In the genomic region with DNA sequence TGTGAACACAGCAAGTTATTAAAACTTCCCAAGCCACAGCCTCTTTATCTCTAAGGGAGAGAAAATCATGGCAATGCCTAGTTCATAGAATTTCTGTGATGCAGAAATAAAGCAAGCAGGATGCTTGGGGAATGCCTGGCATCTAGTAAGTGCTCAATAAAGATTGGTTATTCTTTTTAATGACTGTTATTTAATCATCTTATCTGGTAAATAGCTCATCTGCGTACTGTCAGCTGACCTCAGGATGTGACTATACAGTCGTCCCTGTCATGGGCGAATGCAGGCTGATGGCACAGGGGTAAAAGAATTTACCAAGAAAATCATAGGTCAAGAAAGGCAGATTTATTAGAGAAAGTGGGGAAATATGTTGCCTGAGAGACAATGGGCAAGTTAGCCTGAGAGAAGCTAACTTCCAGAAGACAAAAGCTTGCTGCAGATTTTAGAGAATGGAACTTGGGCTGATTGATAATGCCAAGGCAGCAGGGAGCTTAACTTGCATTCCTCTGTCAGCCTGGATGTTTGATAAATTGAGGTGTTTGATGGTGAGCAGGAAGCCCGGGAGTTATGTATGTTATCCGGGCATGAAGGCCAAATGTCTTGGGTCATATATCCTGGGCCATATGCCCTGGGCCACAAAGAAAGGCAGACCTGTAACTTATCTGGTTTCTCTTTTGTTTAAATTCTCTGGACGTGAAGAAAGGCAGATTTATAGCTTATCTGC, we compare ENCODE assay signal across 17 cellular contexts.
DNase-seq lines count a peak whose midpoint lies in the region; ATAC-seq and TF ChIP-seq lines count a peak whose summit lies in the region.
"Had no signal": no experiment of that assay in that cellular context is flagged by ENCODE, and none has a peak within 500 bp of the region (broad histone marks: within the 10 kb centered on the region; RNA-seq: fewer than 3 reads in every experiment).

No MANE protein-coding gene starts in this region.

- H3K9ac ChIP-seq in endodermal cell (ENCODE audit: extremely low read depth, low read length, poor library complexity, severe bottlenecking) = no peak overlapping the region
- no peak overlapping the region for H3K9ac ChIP-seq in neural cell (ENCODE audit: low read length)

- H3K27me3 ChIP-seq in AG04450 (ENCODE audit: control insufficient read depth, insufficient read depth, low read length) = no peaks in the 10 kb centered on the region
- no peaks in the 10 kb centered on the region for H3K27me3 ChIP-seq in endodermal cell (ENCODE audit: control insufficient read depth, insufficient read depth, low read length, poor library complexity, severe bottlenecking)
- no peaks in the 10 kb centered on the region for H3K27me3 ChIP-seq in neural cell (ENCODE audit: insufficient read depth, low read depth, low read length)

- 70 to 80% methylated on average over 6 of the region's 6 CpGs for WGBS in endodermal cell (ENCODE audit: insufficient coverage in 1 of 2, insufficient read length in 1 of 2), 2 experiments

- H3K27ac ChIP-seq in AG04450 (ENCODE audit: low read depth, low read length) = peak overlapping the region; percentile 31
- H3K27ac ChIP-seq in endodermal cell (ENCODE audit: low read depth, low read length) = peak overlapping the region; percentile 33
- H3K27ac ChIP-seq in neural cell (ENCODE audit: low read length) = peak overlapping the region; percentile 83
- H3K27ac ChIP-seq: left ventricle myocardium inferior had no signal

- H3K36me3 ChIP-seq in endodermal cell (ENCODE audit: control insufficient read depth, insufficient read depth, low read length) (no peaks in the 10 kb centered on the region), neural cell (ENCODE audit: insufficient read depth, low read length) (no peaks in the 10 kb centered on the region)
- H3K36me3 ChIP-seq: left ventricle myocardium inferior had no signal

- H3K27me3 Mint-ChIP-seq in endodermal cell (ENCODE audit: insufficient read depth) = no peaks in the 10 kb centered on the region
- peaks cover 6% of the 10 kb centered on the region for H3K27me3 Mint-ChIP-seq in activated naive CD8-positive, alpha-beta T cell treated with anti-CD3 and anti-CD28 coated beads, Interleukin-2, amount 50 U/mL, for 24 hours
- H3K27me3 Mint-ChIP-seq: activated naive CD4-positive, alpha-beta T cell treated with anti-CD3 and anti-CD28 coated beads, Interleukin-2, amount 50 U/mL, for 24 hours had no signal

- H3K9me2 ChIP-seq in neural cell (ENCODE audit: insufficient read depth, low read length) = no peaks in the 10 kb centered on the region

- no peaks in the 10 kb centered on the region for H3F3A ChIP-seq in neural cell (ENCODE audit: insufficient read depth, low read length, poor library complexity, severe bottlenecking)

- no peak for TF ChIP-seq RAD21 in neural cell (conservative IDR thresholded peaks at IDR 0.05)

- no peak overlapping the region for H3K27ac Mint-ChIP-seq in endodermal cell
- H3K27ac Mint-ChIP-seq in activated naive CD8-positive, alpha-beta T cell treated with anti-CD3 and anti-CD28 coated beads, Interleukin-2, amount 50 U/mL, for 24 hours = no peak overlapping the region
- H3K27ac Mint-ChIP-seq: activated naive CD4-positive, alpha-beta T cell treated with anti-CD3 and anti-CD28 coated beads, Interleukin-2, amount 50 U/mL, for 24 hours; activated T-cell treated with anti-CD3 and anti-CD28 coated beads, Interleukin-2, amount 50 U/mL, for 24 hours; naive thymus-derived CD8-positive, alpha-beta T cell; stimulated activated naive CD8-positive, alpha-beta T cell treated with anti-CD3 and anti-CD28 coated beads, Interleukin-15, amount 100 ng/mL, for 72 hours had no signal

- intact Hi-C loops in left ventricle myocardium superior (cut with micrococcal nuclease) = no loop called here

- no peak for ATAC-seq in activated naive CD8-positive, alpha-beta T cell treated with anti-CD3 and anti-CD28 coated beads, Interleukin-2, amount 50 U/mL, for 24 hours
- ATAC-seq in left ventricle myocardium superior = no peak
- no peak for ATAC-seq in activated CD4-positive, CD25-positive, alpha-beta regulatory T cell treated with anti-CD3 and anti-CD28 coated beads, Interleukin-2, amount 50 U/mL, for 24 hours
- ATAC-seq: GM12878; naive thymus-derived CD8-positive, alpha-beta T cell; stimulated activated naive CD8-positive, alpha-beta T cell treated with anti-CD3 and anti-CD28 coated beads, Interleukin-15, amount 100 ng/mL, for 72 hours had no signal

- H3K36me3 Mint-ChIP-seq in endodermal cell (ENCODE audit: low read depth) = no peaks in the 10 kb centered on the region
- H3K36me3 Mint-ChIP-seq in activated naive CD8-positive, alpha-beta T cell treated with anti-CD3 and anti-CD28 coated beads, Interleukin-2, amount 50 U/mL, for 24 hours (ENCODE audit: low read depth) = no peaks in the 10 kb centered on the region
- H3K36me3 Mint-ChIP-seq: activated naive CD4-positive, alpha-beta T cell treated with anti-CD3 and anti-CD28 coated beads, Interleukin-2, amount 50 U/mL, for 24 hours; CD8-positive, alpha-beta memory T cell; naive thymus-derived CD8-positive, alpha-beta T cell had no signal

- DNase-seq in AG04450 (ENCODE audit: low read depth, low spot score) (no peak), NCI-H226 (peak; percentile 73), endodermal cell (no peak), NCI-H1694 treated with DMSO at 0.1 percent for 48 hours (lab: John Stamatoyannopoulos, UW) (no peak), left ventricle myocardium superior (no peak)
- no peak for DNase-seq in activated naive CD8-positive, alpha-beta T cell treated with anti-CD3 and anti-CD28 coated beads, Interleukin-2, amount 50 U/mL, for 24 hours
- DNase-seq: activated T-cell treated with anti-CD3 and anti-CD28 coated beads, Interleukin-2, amount 50 U/mL, for 24 hours; CD8-positive, alpha-beta memory T cell; effector CD4-positive, alpha-beta T cell; left ventricle myocardium inferior; naive thymus-derived CD8-positive, alpha-beta T cell; NCI-H187 treated with DMSO at 0.1 percent for 48 hours; stimulated activated naive CD8-positive, alpha-beta T cell treated with anti-CD3 and anti-CD28 coated beads, Interleukin-15, amount 100 ng/mL, for 72 hours had no signal

- H3K9me3 ChIP-seq in AG04450 (ENCODE audit: control insufficient read depth, insufficient read depth, low read length) = no peaks in the 10 kb centered on the region
- H3K9me3 ChIP-seq in endodermal cell (ENCODE audit: control insufficient read depth, low read length) = no peaks in the 10 kb centered on the region
- no peaks in the 10 kb centered on the region for H3K9me3 ChIP-seq in neural cell (ENCODE audit: low read length)
- H3K9me3 ChIP-seq: left ventricle myocardium inferior had no signal

- no peak overlapping the region for H3K4me2 ChIP-seq in neural cell (ENCODE audit: low read length)

- no peak overlapping the region for H3K4me3 ChIP-seq in AG04450 (ENCODE audit: low read depth, low read length)
- H3K4me3 ChIP-seq in endodermal cell (ENCODE audit: low read length) = no peak overlapping the region
- H3K4me3 ChIP-seq in neural cell (ENCODE audit: low read length) = no peak overlapping the region
- H3K4me3 ChIP-seq: GM12878, left ventricle myocardium inferior had no signal

- H3K4me1 Mint-ChIP-seq in endodermal cell = peaks cover 27% of the 10 kb centered on the region
- H3K4me1 Mint-ChIP-seq in activated naive CD8-positive, alpha-beta T cell treated with anti-CD3 and anti-CD28 coated beads, Interleukin-2, amount 50 U/mL, for 24 hours = no peaks in the 10 kb centered on the region
- H3K4me1 Mint-ChIP-seq: activated naive CD4-positive, alpha-beta T cell treated with anti-CD3 and anti-CD28 coated beads, Interleukin-2, amount 50 U/mL, for 24 hours; CD8-positive, alpha-beta memory T cell; stimulated activated naive CD8-positive, alpha-beta T cell treated with anti-CD3 and anti-CD28 coated beads, Interleukin-15, amount 100 ng/mL, for 72 hours had no signal

- no peak overlapping the region for H3K4me3 Mint-ChIP-seq in endodermal cell
- H3K4me3 Mint-ChIP-seq in activated naive CD8-positive, alpha-beta T cell treated with anti-CD3 and anti-CD28 coated beads, Interleukin-2, amount 50 U/mL, for 24 hours = no peak overlapping the region
- H3K4me3 Mint-ChIP-seq: activated naive CD4-positive, alpha-beta T cell treated with anti-CD3 and anti-CD28 coated beads, Interleukin-2, amount 50 U/mL, for 24 hours; activated T-cell treated with anti-CD3 and anti-CD28 coated beads, Interleukin-2, amount 50 U/mL, for 24 hours; CD8-positive, alpha-beta memory T cell; naive thymus-derived CD8-positive, alpha-beta T cell; stimulated activated naive CD8-positive, alpha-beta T cell treated with anti-CD3 and anti-CD28 coated beads, Interleukin-15, amount 100 ng/mL, for 72 hours had no signal

- CTCF ChIA-PET in AG04450 (lab: Charles Lee) = interaction anchor here (1.0 to 1.2 kb wide), 3 partner anchors 130 to 337 kb away, joined by 4 to 6 read pairs (median 5); no protein-coding TSS in a partner anchor

- no peaks in the 10 kb centered on the region for H3K79me2 ChIP-seq in neural cell (replicated peaks; ENCODE audit: insufficient read depth, low read length)

- POLR2A ChIA-PET in AG04450 (lab: Yijun Ruan, JAX) = interaction anchor here (1.3 kb wide), 1 partner anchor 13 kb away, joined by 3 read pairs; no protein-coding TSS in a partner anchor

- H3K9me3 Mint-ChIP-seq in endodermal cell = no peaks in the 10 kb centered on the region
- H3K9me3 Mint-ChIP-seq in activated naive CD8-positive, alpha-beta T cell treated with anti-CD3 and anti-CD28 coated beads, Interleukin-2, amount 50 U/mL, for 24 hours = no peaks in the 10 kb centered on the region
- H3K9me3 Mint-ChIP-seq: activated naive CD4-positive, alpha-beta T cell treated with anti-CD3 and anti-CD28 coated beads, Interleukin-2, amount 50 U/mL, for 24 hours; activated T-cell treated with anti-CD3 and anti-CD28 coated beads, Interleukin-2, amount 50 U/mL, for 24 hours; stimulated activated naive CD8-positive, alpha-beta T cell treated with anti-CD3 and anti-CD28 coated beads, Interleukin-15, amount 100 ng/mL, for 72 hours had no signal

- H4K20me1 ChIP-seq in neural cell (ENCODE audit: insufficient read depth) = no peaks in the 10 kb centered on the region

- TF ChIP-seq CTCF in AG04450 (IDR thresholded peaks at IDR 0.05; ENCODE audit: low read depth, low read length) (no peak), endodermal cell (conservative IDR thresholded peaks at IDR 0.05) (no peak), neural cell (IDR thresholded peaks at IDR 0.05; ENCODE audit: poor library complexity, severe bottlenecking) (no peak)

- H3K4me1 ChIP-seq in endodermal cell (ENCODE audit: control insufficient read depth, insufficient read depth, low read length) = peaks cover 6% of the 10 kb centered on the region
- H3K4me1 ChIP-seq: left ventricle myocardium inferior had no signal

- TF ChIP-seq EP300 in neural cell (conservative IDR thresholded peaks at IDR 0.05; ENCODE audit: poor library complexity, severe bottlenecking) = no peak

- H2AFZ ChIP-seq in neural cell (ENCODE audit: low read depth, low read length) = no peak overlapping the region

Comparison
In these comparisons a context has a peak if more than half of its experiments do, and no peak if none do; other contexts are left out.
1. H3K27ac ChIP-seq: peak in every context shown above with its lines; median percentile 83 in neural cell; 33 in endodermal cell; 31 in AG04450.